In the genomic region with DNA sequence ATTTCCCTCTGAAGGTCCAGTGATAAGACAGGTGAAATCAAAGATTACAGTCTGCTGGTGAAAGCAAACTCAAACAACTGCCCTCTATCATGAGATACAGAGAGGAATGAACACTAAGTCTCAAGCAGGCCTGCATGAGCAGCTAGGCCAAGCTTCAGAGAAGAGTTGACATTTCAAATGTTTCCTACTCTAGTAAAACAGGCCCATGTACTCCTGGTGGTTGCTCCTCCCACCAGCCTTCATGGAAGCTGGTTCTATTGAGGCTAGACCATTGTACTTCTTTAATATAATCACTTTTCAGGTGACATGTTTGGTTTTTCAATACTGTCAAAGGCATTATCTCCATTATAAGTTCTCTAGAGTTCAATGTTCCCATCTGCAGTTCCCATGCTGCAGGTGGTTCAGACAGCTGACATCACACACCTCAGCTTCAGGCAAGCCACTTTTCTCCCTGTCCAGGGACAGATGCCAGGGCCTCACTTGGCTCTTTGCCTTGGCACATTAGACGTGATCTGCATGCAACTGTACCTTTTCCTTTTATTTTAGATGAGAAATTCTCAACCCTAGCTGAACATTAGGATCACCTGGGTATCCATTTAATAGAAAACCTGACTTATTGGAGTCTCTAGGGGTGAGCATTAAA, we compare ENCODE assay signal across 17 cellular contexts.
"Had no signal": no experiment of that assay in that cellular context is flagged by ENCODE, and none has a peak within 500 bp of the region (broad histone marks: within the 10 kb centered on the region; RNA-seq: fewer than 3 reads in every experiment).

No MANE protein-coding gene starts in this region.

- H3K36me3 ChIP-seq: gastrocnemius medialis had no signal

- ATAC-seq: gastrocnemius medialis, left lung, T-cell had no signal

- H3K4me3 ChIP-seq: coronary artery, gastrocnemius medialis, left lung, mucosa of descending colon, thoracic aorta had no signal

- H3K27ac ChIP-seq: coronary artery, gastrocnemius medialis, left lung, thoracic aorta had no signal

- H3K27me3 ChIP-seq: gastrocnemius medialis, left lung had no signal

- H3K4me1 ChIP-seq: gastrocnemius medialis, left lung had no signal

- DNase-seq: activated CD4-positive, alpha-beta T cell treated with anti-CD3 and anti-CD28 coated beads for 48 hours; activated CD4-positive, CD25-positive, alpha-beta regulatory T cell; activated CD8-positive, alpha-beta T cell treated with anti-CD3 and anti-CD28 coated beads for 36 hours; activated naive CD4-positive, alpha-beta T cell treated with anti-CD3 and anti-CD28 coated beads, Interleukin-2, amount 10 ng/mL, durations not matched to agents 7 days and 5 days; activated T-cell treated with anti-CD3 and anti-CD28 coated beads, Interleukin-2, amount 50 U/mL, for 1 hour; aorta; gastrocnemius medialis; kidney; left lung; mucosa of descending colon; naive B cell; stimulated activated CD4-positive, alpha-beta T cell treated with anti-CD3 and anti-CD28 coated beads, Interleukin-12 subunit alpha, Interleukin-12 subunit beta, amount 100 ng/mL, for 4 hours; stimulated activated CD4-positive, alpha-beta T cell treated with anti-CD3 and anti-CD28 coated beads, Interleukin-1b, Interleukin-23, amount 100 ng/mL, for 48 hours; T-cell; T-helper 9 cell had no signal

- H3K9me3 ChIP-seq: gastrocnemius medialis, left lung, mucosa of descending colon, thoracic aorta had no signal
